11 cellular contexts compared by ENCODE assay signal in the genomic region with DNA sequence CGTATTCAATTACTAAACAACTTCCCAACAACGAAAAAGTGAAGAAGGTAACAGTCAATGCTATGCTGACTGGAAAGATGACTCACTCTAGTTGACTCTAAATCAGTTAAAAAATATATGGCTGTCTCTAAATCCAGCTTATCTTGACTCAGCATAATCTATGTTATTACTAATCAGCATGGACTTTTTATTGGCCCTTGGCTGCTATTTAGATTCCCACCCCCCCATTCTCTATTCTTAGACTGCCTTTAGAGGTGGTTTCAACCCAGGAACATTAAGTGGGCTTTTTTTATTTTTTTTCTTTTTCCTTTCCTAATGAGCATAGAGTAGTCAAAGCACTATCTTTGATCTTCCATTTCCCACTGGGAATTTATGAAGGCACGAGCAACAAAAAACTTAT. TPM values are rescaled to one million over a fixed set of nuclear protein-coding genes. Genes with fewer than 3 reads are reported as not detected.
A peak's percentile ranks its signal among the peaks of the same experiment; 100 is the strongest.
DNase-seq lines count a peak whose midpoint lies in the region; ATAC-seq, FAIRE-seq and TF ChIP-seq lines count a peak whose summit lies in the region.
"Had no signal": no experiment of that assay in that cellular context is flagged by ENCODE, and none has a peak within 500 bp of the region (broad histone marks: within the 10 kb centered on the region; RNA-seq: fewer than 3 reads in every experiment).

No MANE protein-coding gene starts in this region.

- no peaks in the 10 kb centered on the region for H3K9me3 Mint-ChIP-seq in activated CD4-positive, alpha-beta memory T cell treated with anti-CD3 and anti-CD28 coated beads, Interleukin-2, amount 10 ng/mL, durations not matched to agents 7 days and 5 days
- H3K9me3 Mint-ChIP-seq: activated naive CD8-positive, alpha-beta T cell treated with anti-CD3 and anti-CD28 coated beads for 36 hours; effector memory CD8-positive, alpha-beta T cell had no signal

- H3K9me2 ChIP-seq in PC-3 (replicated peaks; ENCODE audit: low read length): no peaks in the 10 kb centered on the region

- H3K27me3 ChIP-seq in PC-3 (ENCODE audit: low read length) (no peaks in the 10 kb centered on the region), endothelial cell of umbilical vein (ENCODE audit: control insufficient read depth in 2 of 2, insufficient read depth in 2 of 2, low read length in 2 of 2) (peaks cover 29 to 48% of the 10 kb centered on the region in 2 experiments)

- CTCF ChIA-PET in PC-3 (lab: Charles Lee) (no interaction called here), endothelial cell of umbilical vein (lab: Charles Lee) (interaction anchor here (0.7 to 0.8 kb wide), 2 partner anchors 16 kb away, joined by 3 read pairs; no protein-coding TSS in a partner anchor)
- CTCF ChIA-PET in activated CD4-positive, alpha-beta memory T cell treated with anti-CD3 and anti-CD28 coated beads, Interleukin-2, amount 10 ng/mL, durations not matched to agents 7 days and 5 days (lab: Charles Lee): interaction anchor here (1.9 kb wide), 1 partner anchor 58 kb away, joined by 7 read pairs; no protein-coding TSS in a partner anchor

- no peak for TF ChIP-seq POLR2A in endothelial cell of umbilical vein (IDR thresholded peaks at IDR 0.05; ENCODE audit: low read depth, low read length)

- H3K4me1 Mint-ChIP-seq in activated CD4-positive, alpha-beta memory T cell treated with anti-CD3 and anti-CD28 coated beads, Interleukin-2, amount 10 ng/mL, durations not matched to agents 7 days and 5 days: peaks cover 10% of the 10 kb centered on the region

- no peaks in the 10 kb centered on the region for H3K9me3 ChIP-seq in PC-3 (ENCODE audit: low read length)
- H3K9me3 ChIP-seq in endothelial cell of umbilical vein (replicated peaks; ENCODE audit: control insufficient read depth, insufficient read depth, low read length): no peaks in the 10 kb centered on the region
- H3K9me3 ChIP-seq: SJSA1 had no signal

- no peak overlapping the region for H3K27ac Mint-ChIP-seq in activated CD4-positive, alpha-beta memory T cell treated with anti-CD3 and anti-CD28 coated beads, Interleukin-2, amount 10 ng/mL, durations not matched to agents 7 days and 5 days
- H3K27ac Mint-ChIP-seq: activated naive CD8-positive, alpha-beta T cell treated with anti-CD3 and anti-CD28 coated beads for 36 hours; effector memory CD8-positive, alpha-beta T cell had no signal

- H3K27me3 Mint-ChIP-seq in activated CD4-positive, alpha-beta memory T cell treated with anti-CD3 and anti-CD28 coated beads, Interleukin-2, amount 10 ng/mL, durations not matched to agents 7 days and 5 days: peaks cover 60% of the 10 kb centered on the region

- DNase-seq in GM04504 (ENCODE audit: low read depth): peak; percentile 47
- peak; percentile 78 for DNase-seq in PC-3
- no peak for DNase-seq in endothelial cell of umbilical vein (ENCODE audit: low read depth, low spot score)
- DNase-seq in retinal pigment epithelial cell (ENCODE audit: low read depth): peak; percentile 62
- DNase-seq in midbrain (lab: John Stamatoyannopoulos, UW): no peak
- DNase-seq in activated CD4-positive, alpha-beta memory T cell treated with anti-CD3 and anti-CD28 coated beads, Interleukin-2, amount 10 ng/mL, durations not matched to agents 7 days and 5 days: no peak
- DNase-seq in pons (ENCODE audit: low spot score): no peak
- DNase-seq: activated naive CD8-positive, alpha-beta T cell treated with anti-CD3 and anti-CD28 coated beads for 36 hours; effector memory CD8-positive, alpha-beta T cell; Kasumi-1 had no signal

- no peaks in the 10 kb centered on the region for H3F3A ChIP-seq in PC-3 (ENCODE audit: low read length, unreplicated experiment)

- POLR2A ChIA-PET in PC-3 (lab: Charles Lee; ENCODE audit: unreplicated experiment) (interaction anchor here (0.7 kb wide), 1 partner anchor 278 kb away, joined by 7 read pairs; no protein-coding TSS in a partner anchor), endothelial cell of umbilical vein (lab: Charles Lee) (no interaction called here)
- POLR2A ChIA-PET in activated CD4-positive, alpha-beta memory T cell treated with anti-CD3 and anti-CD28 coated beads, Interleukin-2, amount 10 ng/mL, durations not matched to agents 7 days and 5 days (lab: Charles Lee): no interaction called here

- no peaks in the 10 kb centered on the region for H3K9me1 ChIP-seq in endothelial cell of umbilical vein (replicated peaks; ENCODE audit: control insufficient read depth, extremely low read depth, insufficient read depth, low read length)

- H3K36me3 ChIP-seq in PC-3 (ENCODE audit: low read depth, low read length): no peaks in the 10 kb centered on the region
- no peaks in the 10 kb centered on the region for H3K36me3 ChIP-seq in endothelial cell of umbilical vein (ENCODE audit: control insufficient read depth in 2 of 2, extremely low read depth in 1 of 2, insufficient read depth in 2 of 2, low read length in 2 of 2)
- H3K36me3 ChIP-seq: SJSA1 had no signal

- H3K4me1 ChIP-seq in PC-3 (ENCODE audit: insufficient read depth, low read length): peaks cover 17% of the 10 kb centered on the region
- H3K4me1 ChIP-seq in endothelial cell of umbilical vein (ENCODE audit: control insufficient read depth, extremely low read depth, insufficient read depth, low read length): peaks cover 8% of the 10 kb centered on the region

- H4K20me1 ChIP-seq in PC-3 (ENCODE audit: low read length) (no peaks in the 10 kb centered on the region), endothelial cell of umbilical vein (replicated peaks; ENCODE audit: control insufficient read depth, extremely low read depth, insufficient read depth, low read length) (no peaks in the 10 kb centered on the region)

- H3K4me2 ChIP-seq in PC-3 (ENCODE audit: low read length) (peak overlapping the region; percentile 92), endothelial cell of umbilical vein (ENCODE audit: insufficient read depth, low read length) (no peak overlapping the region)

- no TSS peak for BruUV-seq in PC-3 (replicated peaks; lab: Mats Ljungman, UMichigan)
- BruUV-seq in endothelial cell of umbilical vein (replicated peaks; lab: Mats Ljungman, UMichigan): no TSS peak

- no peak overlapping the region for H3K4me3 Mint-ChIP-seq in activated CD4-positive, alpha-beta memory T cell treated with anti-CD3 and anti-CD28 coated beads, Interleukin-2, amount 10 ng/mL, durations not matched to agents 7 days and 5 days
- H3K4me3 Mint-ChIP-seq: activated naive CD8-positive, alpha-beta T cell treated with anti-CD3 and anti-CD28 coated beads for 36 hours had no signal

- no peaks in the 10 kb centered on the region for H3K36me3 Mint-ChIP-seq in activated CD4-positive, alpha-beta memory T cell treated with anti-CD3 and anti-CD28 coated beads, Interleukin-2, amount 10 ng/mL, durations not matched to agents 7 days and 5 days (ENCODE audit: low read depth)
- H3K36me3 Mint-ChIP-seq: activated naive CD8-positive, alpha-beta T cell treated with anti-CD3 and anti-CD28 coated beads for 36 hours had no signal

- H3K79me2 ChIP-seq in PC-3 (ENCODE audit: low read length) (0 out of 2 replicates have a peak, but pooled peaks cover 6% of the 10 kb centered on the region), endothelial cell of umbilical vein (ENCODE audit: control insufficient read depth, insufficient read depth, low read length) (no peaks in the 10 kb centered on the region)

- dilution Hi-C loops in endothelial cell of umbilical vein (cut with MboI; ENCODE audit: extremely low pct_ligation_motif_present, low sequenced_read_pairs): no loop called here

- no peak overlapping the region for H3K9ac ChIP-seq in PC-3 (ENCODE audit: low read length)
- H3K9ac ChIP-seq in endothelial cell of umbilical vein (replicated peaks; ENCODE audit: extremely low read depth, insufficient read depth, low read length): no peak overlapping the region

- ATAC-seq in PC-3: peak; percentile 53
- ATAC-seq: effector memory CD8-positive, alpha-beta T cell had no signal

- FAIRE-seq in endothelial cell of umbilical vein (lab: Jason Lieb, UNC): no peak

- H3K27ac ChIP-seq in PC-3 (ENCODE audit: low read length) (peak overlapping the region; percentile 53), endothelial cell of umbilical vein (ENCODE audit: insufficient read depth, low read depth, low read length) (no peak overlapping the region)
- H3K27ac ChIP-seq: SJSA1 had no signal

- H3K4me3 ChIP-seq in PC-3 (ENCODE audit: low read length) (peak overlapping the region; percentile 78; the same call in 1 of the 2 replicates), endothelial cell of umbilical vein (replicated peaks in 1 of 3; ENCODE audit: insufficient read depth in 1 of 3, low read depth in 1 of 3, low read length in 3 of 3) (no peak overlapping the region), retinal pigment epithelial cell (ENCODE audit: low read length) (no peak overlapping the region)
- H3K4me3 ChIP-seq: SJSA1 had no signal

- H2AFZ ChIP-seq in PC-3 (ENCODE audit: low read length) (no peak overlapping the region), endothelial cell of umbilical vein (ENCODE audit: low read depth, low read length) (no peak overlapping the region)

- TF ChIP-seq CTCF in PC-3 (conservative IDR thresholded peaks at IDR 0.05; ENCODE audit: low read depth, low read length): no peak
- TF ChIP-seq CTCF in endothelial cell of umbilical vein (IDR thresholded peaks at IDR 0.05; ENCODE audit: extremely low read depth in 1 of 2, insufficient read depth in 1 of 2, low read depth in 1 of 2, low read length in 2 of 2): no peak
- no peak for TF ChIP-seq CTCF in retinal pigment epithelial cell (conservative IDR thresholded peaks at IDR 0.05; ENCODE audit: low read depth, low read length)

- intact Hi-C loops in PC-3 (cut with micrococcal nuclease) (no loop called here), endothelial cell of umbilical vein (cut with micrococcal nuclease) (loop anchor here (5.0 kb wide), 1 partner anchor 75 kb away; the partner anchor contains the start of gene PAQR9)

TF ChIP-seq in endothelial cell of umbilical vein, 7 proteins besides CTCF, POLR2A, EP300 and RAD21 (continues in another document):
- TF ChIP-seq GATA2 (IDR thresholded peaks at IDR 0.05; ENCODE audit: insufficient read depth, insufficient read length, low read depth, low read length): no peak

RNA-seq across cellular contexts. Expression of gene PCOLCE2, which starts 1.9 kb away (rescaled TPM):
- 17.3 and 23.9 TPM in 2 replicates for total RNA-seq in PC-3 (2014; rRNA removed)
- total RNA-seq in endothelial cell of umbilical vein: not detected in 2 replicates
- polyA plus RNA-seq in endothelial cell of umbilical vein: not detected in 2 replicates
- polyA plus RNA-seq in endothelial cell of umbilical vein (2011; cell fraction: cytosol; rRNA removed): 0.06 TPM in 1 of 2 replicates, not detected in the other
- polyA plus RNA-seq in endothelial cell of umbilical vein (2011; cell fraction: nucleus; rRNA removed): not detected in 2 replicates
- 0.37 TPM in 1 of 2 replicates, not detected in the other for polyA plus RNA-seq in endothelial cell of umbilical vein (2012)
- polyA minus RNA-seq in endothelial cell of umbilical vein: not detected in 2 replicates
- polyA minus RNA-seq in endothelial cell of umbilical vein (2011; cell fraction: cytosol; rRNA and poly(A)+ RNA removed): 17.6 TPM
- polyA minus RNA-seq in endothelial cell of umbilical vein (2011; cell fraction: nucleus; rRNA and poly(A)+ RNA removed): not detected in 2 replicates
- under 1 TPM in 1 of 2 experiments, not detected in 1; 0.38 TPM for total RNA-seq in activated CD4-positive, alpha-beta memory T cell treated with anti-CD3 and anti-CD28 coated beads, Interleukin-2, amount 10 ng/mL, durations not matched to agents 7 days and 5 days

Comparison
In these comparisons a context has a peak if more than half of its experiments do, and no peak if none do; other contexts are left out.
1. DNase-seq: peak in GM04504 (single experiment), PC-3 (single experiment) and retinal pigment epithelial cell (single experiment); none in endothelial cell of umbilical vein (single experiment), midbrain (single experiment), activated CD4-positive, alpha-beta memory T cell treated with anti-CD3 and anti-CD28 coated beads, Interleukin-2, amount 10 ng/mL, durations not matched to agents 7 days and 5 days (single experiment) and pons (single experiment).
2. RNA of gene PCOLCE2, which starts 1.9 kb away (total RNA-seq): 17.3 to 23.9 TPM in PC-3; 0.38 TPM in activated CD4-positive, alpha-beta memory T cell treated with anti-CD3 and anti-CD28 coated beads, Interleukin-2, amount 10 ng/mL, durations not matched to agents 7 days and 5 days and not detected in endothelial cell of umbilical vein; every median in the first group is over 10 times any median in the second.